1 cellular context compared by ENCODE assay signal in genomic region chr17:82236142-82236971, GRCh38.
TF ChIP-seq lines count a peak whose summit lies in the region.

No MANE protein-coding gene starts in this region.

TF ChIP-seq in HepG2, 621 proteins besides CTCF, POLR2A, EP300 and RAD21 (continued from another document and continues in another):
- no peak for TF ChIP-seq ATM (IDR thresholded peaks at IDR 0.05; ENCODE audit: borderline replicate concordance)
- no peak for TF ChIP-seq SMARCC2 (IDR thresholded peaks at IDR 0.05)
- TF ChIP-seq, protein P1, sequence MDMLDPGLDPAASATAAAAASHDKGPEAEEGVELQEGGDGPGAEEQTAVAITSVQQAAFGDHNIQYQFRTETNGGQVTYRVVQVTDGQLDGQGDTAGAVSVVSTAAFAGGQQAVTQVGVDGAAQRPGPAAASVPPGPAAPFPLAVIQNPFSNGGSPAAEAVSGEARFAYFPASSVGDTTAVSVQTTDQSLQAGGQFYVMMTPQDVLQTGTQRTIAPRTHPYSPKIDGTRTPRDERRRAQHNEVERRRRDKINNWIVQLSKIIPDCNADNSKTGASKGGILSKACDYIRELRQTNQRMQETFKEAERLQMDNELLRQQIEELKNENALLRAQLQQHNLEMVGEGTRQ (IDR thresholded peaks at IDR 0.05; ENCODE audit: low read depth, low read length), result no peak
- TF ChIP-seq, protein P1 (CRISPR knock-in tag; IDR thresholded peaks at IDR 0.05; ENCODE audit: borderline replicate concordance), result 0 out of 2 replicates have a peak, but pooled peaks have one; percentile 18
- TF ChIP-seq ZNF512 (CRISPR knock-in tag; IDR thresholded peaks at IDR 0.05), result peak; percentile 38; the same call in 1 of the 2 replicates
- TF ChIP-seq, protein P2, sequence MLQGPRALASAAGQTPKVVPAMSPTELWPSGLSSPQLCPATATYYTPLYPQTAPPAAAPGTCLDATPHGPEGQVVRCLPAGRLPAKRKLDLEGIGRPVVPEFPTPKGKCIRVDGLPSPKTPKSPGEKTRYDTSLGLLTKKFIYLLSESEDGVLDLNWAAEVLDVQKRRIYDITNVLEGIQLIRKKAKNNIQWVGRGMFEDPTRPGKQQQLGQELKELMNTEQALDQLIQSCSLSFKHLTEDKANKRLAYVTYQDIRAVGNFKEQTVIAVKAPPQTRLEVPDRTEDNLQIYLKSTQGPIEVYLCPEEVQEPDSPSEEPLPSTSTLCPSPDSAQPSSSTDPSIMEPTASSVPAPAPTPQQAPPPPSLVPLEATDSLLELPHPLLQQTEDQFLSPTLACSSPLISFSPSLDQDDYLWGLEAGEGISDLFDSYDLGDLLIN (CRISPR knock-in tag; IDR thresholded peaks at IDR 0.05; ENCODE audit: borderline replicate concordance), result no peak; the same call in 1 of the 2 replicates
- TF ChIP-seq CHD2 (IDR thresholded peaks at IDR 0.05; ENCODE audit: low read depth, low read length), result 0 out of 2 replicates have a peak, but pooled peaks have one; percentile 8
- no peak for TF ChIP-seq ZNF577 (CRISPR knock-in tag; IDR thresholded peaks at IDR 0.05; ENCODE audit: borderline replicate concordance, low read depth)
- TF ChIP-seq ZBTB33 (CRISPR knock-in tag; IDR thresholded peaks at IDR 0.05), result peak; percentile 99
- 0 out of 2 replicates have a peak, but pooled peaks have one; percentile 40 for TF ChIP-seq ZNF550 (CRISPR knock-in tag; IDR thresholded peaks at IDR 0.05; ENCODE audit: borderline replicate concordance)
- TF ChIP-seq TCF7 (IDR thresholded peaks at IDR 0.05; ENCODE audit: low read depth), result no peak
- TF ChIP-seq ZNF619 (CRISPR knock-in tag; IDR thresholded peaks at IDR 0.05), result peak; percentile 96
- TF ChIP-seq GATAD1 (CRISPR knock-in tag; IDR thresholded peaks at IDR 0.05), result peak; percentile 74
- TF ChIP-seq KLF13 (CRISPR knock-in tag; IDR thresholded peaks at IDR 0.05), result peak; percentile 77; the same call in 1 of the 2 replicates
- no peak for TF ChIP-seq TBL1XR1 (IDR thresholded peaks at IDR 0.05; ENCODE audit: borderline replicate concordance, low read length, partially characterized antibody)
- TF ChIP-seq, protein P3, sequence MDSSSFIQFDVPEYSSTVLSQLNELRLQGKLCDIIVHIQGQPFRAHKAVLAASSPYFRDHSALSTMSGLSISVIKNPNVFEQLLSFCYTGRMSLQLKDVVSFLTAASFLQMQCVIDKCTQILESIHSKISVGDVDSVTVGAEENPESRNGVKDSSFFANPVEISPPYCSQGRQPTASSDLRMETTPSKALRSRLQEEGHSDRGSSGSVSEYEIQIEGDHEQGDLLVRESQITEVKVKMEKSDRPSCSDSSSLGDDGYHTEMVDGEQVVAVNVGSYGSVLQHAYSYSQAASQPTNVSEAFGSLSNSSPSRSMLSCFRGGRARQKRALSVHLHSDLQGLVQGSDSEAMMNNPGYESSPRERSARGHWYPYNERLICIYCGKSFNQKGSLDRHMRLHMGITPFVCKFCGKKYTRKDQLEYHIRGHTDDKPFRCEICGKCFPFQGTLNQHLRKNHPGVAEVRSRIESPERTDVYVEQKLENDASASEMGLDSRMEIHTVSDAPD (CRISPR knock-in tag; IDR thresholded peaks at IDR 0.05), result peak; percentile 90; the same call in 1 of the 2 replicates
- TF ChIP-seq, protein P4, sequence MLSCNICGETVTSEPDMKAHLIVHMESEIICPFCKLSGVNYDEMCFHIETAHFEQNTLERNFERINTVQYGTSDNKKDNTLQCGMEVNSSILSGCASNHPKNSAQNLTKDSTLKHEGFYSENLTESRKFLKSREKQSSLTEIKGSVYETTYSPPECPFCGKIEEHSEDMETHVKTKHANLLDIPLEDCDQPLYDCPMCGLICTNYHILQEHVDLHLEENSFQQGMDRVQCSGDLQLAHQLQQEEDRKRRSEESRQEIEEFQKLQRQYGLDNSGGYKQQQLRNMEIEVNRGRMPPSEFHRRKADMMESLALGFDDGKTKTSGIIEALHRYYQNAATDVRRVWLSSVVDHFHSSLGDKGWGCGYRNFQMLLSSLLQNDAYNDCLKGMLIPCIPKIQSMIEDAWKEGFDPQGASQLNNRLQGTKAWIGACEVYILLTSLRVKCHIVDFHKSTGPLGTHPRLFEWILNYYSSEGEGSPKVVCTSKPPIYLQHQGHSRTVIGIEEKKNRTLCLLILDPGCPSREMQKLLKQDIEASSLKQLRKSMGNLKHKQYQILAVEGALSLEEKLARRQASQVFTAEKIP (CRISPR knock-in tag; IDR thresholded peaks at IDR 0.05; ENCODE audit: borderline replicate concordance), result 0 out of 2 replicates have a peak, but pooled peaks have one; percentile 54
- peak; percentile 88 for TF ChIP-seq ZBTB8A (CRISPR knock-in tag; IDR thresholded peaks at IDR 0.05; ENCODE audit: borderline replicate concordance, low read depth)
- TF ChIP-seq ZNF354B (CRISPR knock-in tag; IDR thresholded peaks at IDR 0.05), result peak; percentile 92
- TF ChIP-seq DMAP1 (CRISPR knock-in tag; IDR thresholded peaks at IDR 0.05), result peak; percentile 49; the same call in 1 of the 2 replicates
- TF ChIP-seq GZF1 (CRISPR knock-in tag; IDR thresholded peaks at IDR 0.05), result peak; percentile 96
- TF ChIP-seq RXRB (CRISPR knock-in tag; IDR thresholded peaks at IDR 0.05; ENCODE audit: borderline replicate concordance), result peak; percentile 92
- no peak for TF ChIP-seq ZNF382 (CRISPR knock-in tag; IDR thresholded peaks at IDR 0.05; ENCODE audit: borderline replicate concordance)
- TF ChIP-seq PHF21A (CRISPR knock-in tag; IDR thresholded peaks at IDR 0.05), result peak; percentile 99
- TF ChIP-seq SPEN (CRISPR knock-in tag; IDR thresholded peaks at IDR 0.05; ENCODE audit: low read depth), result peak; percentile 91
- peak; percentile 90; the same call in 1 of the 2 replicates for TF ChIP-seq ZKSCAN8 (CRISPR knock-in tag; IDR thresholded peaks at IDR 0.05; ENCODE audit: borderline replicate concordance)
- TF ChIP-seq JUN (CRISPR knock-in tag; IDR thresholded peaks at IDR 0.05), result peak; percentile 85
- TF ChIP-seq NKX3-1 (CRISPR knock-in tag; IDR thresholded peaks at IDR 0.05), result peak; percentile 98
- peak; percentile 92 for TF ChIP-seq ARNTL (CRISPR knock-in tag; IDR thresholded peaks at IDR 0.05)
- peak; percentile 88 for TF ChIP-seq SAP130 (CRISPR knock-in tag; IDR thresholded peaks at IDR 0.05; ENCODE audit: low read depth)
- peak; percentile 85; the same call in 1 of the 2 replicates for TF ChIP-seq ZFAT (CRISPR knock-in tag; conservative IDR thresholded peaks at IDR 0.05)
- no peak for TF ChIP-seq ZNF589 (CRISPR knock-in tag; conservative IDR thresholded peaks at IDR 0.05)
- TF ChIP-seq BCL6 (CRISPR knock-in tag; IDR thresholded peaks at IDR 0.05), result peak; percentile 98
- peak; percentile 86; the same call in 1 of the 2 replicates for TF ChIP-seq MYC (CRISPR knock-in tag; IDR thresholded peaks at IDR 0.05; ENCODE audit: borderline replicate concordance)
- peak; percentile 98 for TF ChIP-seq TMF1 (CRISPR knock-in tag; IDR thresholded peaks at IDR 0.05; ENCODE audit: low read depth)
- TF ChIP-seq, protein P5, sequence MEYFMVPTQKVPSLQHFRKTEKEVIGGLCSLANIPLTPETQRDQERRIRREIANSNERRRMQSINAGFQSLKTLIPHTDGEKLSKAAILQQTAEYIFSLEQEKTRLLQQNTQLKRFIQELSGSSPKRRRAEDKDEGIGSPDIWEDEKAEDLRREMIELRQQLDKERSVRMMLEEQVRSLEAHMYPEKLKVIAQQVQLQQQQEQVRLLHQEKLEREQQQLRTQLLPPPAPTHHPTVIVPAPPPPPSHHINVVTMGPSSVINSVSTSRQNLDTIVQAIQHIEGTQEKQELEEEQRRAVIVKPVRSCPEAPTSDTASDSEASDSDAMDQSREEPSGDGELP (IDR thresholded peaks at IDR 0.05; ENCODE audit: borderline replicate concordance, low read depth), result peak; percentile 75
- peak; percentile 99 for TF ChIP-seq ARNT2 (CRISPR knock-in tag; IDR thresholded peaks at IDR 0.05; ENCODE audit: low read depth)
- TF ChIP-seq ZNF614 (CRISPR knock-in tag; IDR thresholded peaks at IDR 0.05; ENCODE audit: borderline replicate concordance), result peak; percentile 94
- TF ChIP-seq PBX2 (CRISPR knock-in tag; IDR thresholded peaks at IDR 0.05), result no peak
- TF ChIP-seq, protein P6, sequence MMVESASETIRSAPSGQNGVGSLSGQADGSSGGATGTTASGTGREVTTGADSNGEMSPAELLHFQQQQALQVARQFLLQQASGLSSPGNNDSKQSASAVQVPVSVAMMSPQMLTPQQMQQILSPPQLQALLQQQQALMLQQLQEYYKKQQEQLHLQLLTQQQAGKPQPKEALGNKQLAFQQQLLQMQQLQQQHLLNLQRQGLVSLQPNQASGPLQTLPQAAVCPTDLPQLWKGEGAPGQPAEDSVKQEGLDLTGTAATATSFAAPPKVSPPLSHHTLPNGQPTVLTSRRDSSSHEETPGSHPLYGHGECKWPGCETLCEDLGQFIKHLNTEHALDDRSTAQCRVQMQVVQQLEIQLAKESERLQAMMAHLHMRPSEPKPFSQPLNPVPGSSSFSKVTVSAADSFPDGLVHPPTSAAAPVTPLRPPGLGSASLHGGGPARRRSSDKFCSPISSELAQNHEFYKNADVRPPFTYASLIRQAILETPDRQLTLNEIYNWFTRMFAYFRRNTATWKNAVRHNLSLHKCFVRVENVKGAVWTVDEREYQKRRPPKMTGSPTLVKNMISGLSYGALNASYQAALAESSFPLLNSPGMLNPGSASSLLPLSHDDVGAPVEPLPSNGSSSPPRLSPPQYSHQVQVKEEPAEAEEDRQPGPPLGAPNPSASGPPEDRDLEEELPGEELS (CRISPR knock-in tag; IDR thresholded peaks at IDR 0.05), result peak; percentile 78
- no peak; the same call in 1 of the 2 replicates for TF ChIP-seq PREB (CRISPR knock-in tag; IDR thresholded peaks at IDR 0.05)
- TF ChIP-seq KLF16 (CRISPR knock-in tag; IDR thresholded peaks at IDR 0.05), result peak; percentile 19 to 99; a peak in 3 of 4 replicates
- TF ChIP-seq ZNF564 (CRISPR knock-in tag; IDR thresholded peaks at IDR 0.05), result peak; percentile 70; the same call in 1 of the 2 replicates
- TF ChIP-seq ZNF432 (CRISPR knock-in tag; IDR thresholded peaks at IDR 0.05; ENCODE audit: borderline replicate concordance), result no peak
- TF ChIP-seq PHF20 (CRISPR knock-in tag; IDR thresholded peaks at IDR 0.05), result peak; percentile 69; the same call in 1 of the 2 replicates
- TF ChIP-seq DNMT3B (CRISPR knock-in tag; conservative IDR thresholded peaks at IDR 0.05), result peak; percentile 97
- peak; percentile 95; the same call in 1 of the 2 replicates for TF ChIP-seq GTF3A (CRISPR knock-in tag; conservative IDR thresholded peaks at IDR 0.05)
- peak; percentile 93 for TF ChIP-seq ZNF792 (CRISPR knock-in tag; IDR thresholded peaks at IDR 0.05)
- TF ChIP-seq ZNF263 (CRISPR knock-in tag; IDR thresholded peaks at IDR 0.05), result peak; percentile 83
- no peak for TF ChIP-seq CSRNP2 (CRISPR knock-in tag; conservative IDR thresholded peaks at IDR 0.05; ENCODE audit: low read depth)
